In the genomic region with DNA sequence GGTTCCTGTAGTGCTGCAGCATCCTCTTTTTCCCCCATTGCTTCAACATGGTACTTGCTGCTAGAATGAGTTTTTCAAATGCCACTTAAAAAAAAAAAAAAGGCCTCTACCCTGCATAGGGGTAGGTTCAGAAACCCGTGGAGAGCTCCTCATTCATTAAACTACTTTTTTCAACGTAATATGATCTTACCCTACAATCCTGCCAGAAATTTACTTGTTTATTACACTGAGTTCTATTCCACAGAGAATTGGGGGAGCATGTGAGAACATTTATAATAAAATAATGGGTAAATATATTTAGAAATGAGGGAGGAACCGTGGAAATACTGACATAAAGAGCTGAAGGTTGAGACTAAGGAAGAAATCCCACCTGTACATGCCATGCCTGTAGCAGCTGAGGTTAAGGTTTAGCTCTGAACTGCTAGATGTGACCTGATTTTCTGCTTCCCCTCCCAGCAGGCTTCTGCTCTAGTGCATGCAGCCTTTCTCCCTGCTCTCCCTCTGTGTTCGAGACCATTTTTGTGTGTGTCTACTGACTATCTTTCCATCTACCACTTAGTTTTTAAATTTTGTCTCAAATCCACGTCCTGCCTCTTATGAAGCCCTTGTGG, we compare ENCODE assay signal across 1 cellular context.
TF ChIP-seq lines count a peak whose summit lies in the region.

No MANE protein-coding gene starts in this region.

TF ChIP-seq in IMR-90, 13 proteins besides CTCF, POLR2A, EP300 and RAD21:
- TF ChIP-seq RFX5 (IDR thresholded peaks at IDR 0.05; ENCODE audit: low read depth, low read length) (no peak), FOS (IDR thresholded peaks at IDR 0.05; ENCODE audit: low read depth, low read length) (no peak), MXI1 (IDR thresholded peaks at IDR 0.05; ENCODE audit: borderline replicate concordance, low read depth, low read length) (no peak), MAZ (IDR thresholded peaks at IDR 0.05; ENCODE audit: borderline replicate concordance, low read depth, low read length) (no peak), RCOR1 (IDR thresholded peaks at IDR 0.05; ENCODE audit: insufficient replicate concordance, low read length) (no peak), CHD1 (IDR thresholded peaks at IDR 0.05; ENCODE audit: low read depth, low read length) (no peak), SMC3 (IDR thresholded peaks at IDR 0.05; ENCODE audit: low read depth, low read length) (no peak), NFE2L2 (IDR thresholded peaks at IDR 0.05; ENCODE audit: low read depth, low read length) (no peak), USF2 (IDR thresholded peaks at IDR 0.05; ENCODE audit: low read depth, low read length) (no peak), BHLHE40 (IDR thresholded peaks at IDR 0.05; ENCODE audit: low read depth, low read length) (no peak), MAFK (IDR thresholded peaks at IDR 0.05; ENCODE audit: low read depth, low read length) (no peak), CEBPB (IDR thresholded peaks at IDR 0.05; ENCODE audit: low read depth, low read length) (no peak)
- TF ChIP-seq, protein P1, sequence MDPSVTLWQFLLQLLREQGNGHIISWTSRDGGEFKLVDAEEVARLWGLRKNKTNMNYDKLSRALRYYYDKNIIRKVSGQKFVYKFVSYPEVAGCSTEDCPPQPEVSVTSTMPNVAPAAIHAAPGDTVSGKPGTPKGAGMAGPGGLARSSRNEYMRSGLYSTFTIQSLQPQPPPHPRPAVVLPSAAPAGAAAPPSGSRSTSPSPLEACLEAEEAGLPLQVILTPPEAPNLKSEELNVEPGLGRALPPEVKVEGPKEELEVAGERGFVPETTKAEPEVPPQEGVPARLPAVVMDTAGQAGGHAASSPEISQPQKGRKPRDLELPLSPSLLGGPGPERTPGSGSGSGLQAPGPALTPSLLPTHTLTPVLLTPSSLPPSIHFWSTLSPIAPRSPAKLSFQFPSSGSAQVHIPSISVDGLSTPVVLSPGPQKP (IDR thresholded peaks at IDR 0.05; ENCODE audit: borderline replicate concordance, low read depth, low read length): no peak
